ENCODE assay signal across 32 cellular contexts in genomic region chr2:225366731-225367130, GRCh38. TPM values are rescaled to one million over a fixed set of nuclear protein-coding genes. Genes with fewer than 3 reads are reported as not detected.
"Had no signal": no experiment of that assay in that cellular context is flagged by ENCODE, and none has a peak within 500 bp of the region (broad histone marks: within the 10 kb centered on the region; RNA-seq: fewer than 3 reads in every experiment).

No MANE protein-coding gene starts in this region.

- ATAC-seq: activated CD4-positive, alpha-beta T cell treated with anti-CD3 and anti-CD28 coated beads for 36 hours; activated CD8-positive, alpha-beta memory T cell treated with anti-CD3 and anti-CD28 coated beads, Interleukin-2, amount 10 ng/mL, durations not matched to agents 7 days and 5 days; activated CD8-positive, alpha-beta T cell treated with anti-CD3 and anti-CD28 coated beads, Interleukin-2, amount 10 ng/mL, durations not matched to agents 7 days and 5 days; activated naive CD8-positive, alpha-beta T cell treated with anti-CD3 and anti-CD28 coated beads, Interleukin-2, amount 50 U/mL, for 24 hours; effector memory CD8-positive, alpha-beta T cell; foreskin keratinocyte; gastrocnemius medialis; heart left ventricle had no signal

- H3K4me3 ChIP-seq: ascending aorta, esophagus muscularis mucosa, gastrocnemius medialis, heart left ventricle had no signal

- H3K9me3 ChIP-seq: ascending aorta, esophagus muscularis mucosa, gastrocnemius medialis, heart left ventricle had no signal

- DNase-seq: activated CD4-positive, alpha-beta memory T cell treated with anti-CD3 and anti-CD28 coated beads for 36 hours; activated CD4-positive, alpha-beta T cell treated with anti-CD3 and anti-CD28 coated beads for 36 hours; activated CD4-positive, alpha-beta T cell treated with anti-CD3 and anti-CD28 coated beads, Interleukin-2, amount 10 ng/mL, durations not matched to agents 24 days and 14 days; activated CD4-positive, CD25-positive, alpha-beta regulatory T cell; activated CD4-positive, CD25-positive, alpha-beta regulatory T cell treated with anti-CD3 and anti-CD28 coated beads, Interleukin-2, amount 50 U/mL, for 72 hours; activated CD8-positive, alpha-beta memory T cell treated with anti-CD3 and anti-CD28 coated beads, Interleukin-2, amount 10 ng/mL, durations not matched to agents 7 days and 5 days; activated CD8-positive, alpha-beta memory T cell treated with anti-CD3 and anti-CD28 coated beads, Interleukin-2, amount 50 U/mL, for 4 hours; activated CD8-positive, alpha-beta T cell treated with anti-CD3 and anti-CD28 coated beads, Interleukin-2, amount 10 ng/mL, durations not matched to agents 7 days and 5 days; activated effector memory CD4-positive, alpha-beta T cell treated with anti-CD3 and anti-CD28 coated beads, Interleukin-2, amount 50 U/mL, for 16 hours; activated naive CD4-positive, alpha-beta T cell treated with anti-CD3 and anti-CD28 coated beads for 36 hours; activated naive CD8-positive, alpha-beta T cell treated with anti-CD3 and anti-CD28 coated beads for 36 hours; activated naive CD8-positive, alpha-beta T cell treated with anti-CD3 and anti-CD28 coated beads, Interleukin-2, amount 50 U/mL, for 24 hours; activated T-cell treated with anti-CD3 and anti-CD28 coated beads, Interleukin-2, amount 50 U/mL, for 1 hour; activated T-cell treated with anti-CD3 and anti-CD28 coated beads, Interleukin-2, amount 50 U/mL, for 48 hours; brain microvascular endothelial cell; cortex of kidney; dermis blood vessel endothelial cell; effector CD4-positive, alpha-beta T cell; effector memory CD8-positive, alpha-beta T cell; erythroblast; foreskin keratinocyte; gastrocnemius medialis; glutamatergic neuron; heart left ventricle; T-helper 2 cell had no signal

- H3K36me3 ChIP-seq: ascending aorta, brain microvascular endothelial cell, esophagus muscularis mucosa, gastrocnemius medialis, heart left ventricle had no signal

- H3K4me1 ChIP-seq: ascending aorta, esophagus muscularis mucosa, foreskin keratinocyte, gastrocnemius medialis, heart left ventricle had no signal

- H3K27me3 ChIP-seq: ascending aorta, brain microvascular endothelial cell, esophagus muscularis mucosa, foreskin keratinocyte, gastrocnemius medialis had no signal

RNA-seq across cellular contexts. Expression of gene NYAP2, which starts 32.8 kb away (rescaled TPM):
- total RNA-seq: activated CD4-positive, alpha-beta memory T cell treated with anti-CD3 and anti-CD28 coated beads for 36 hours; activated CD4-positive, alpha-beta T cell treated with anti-CD3 and anti-CD28 coated beads for 36 hours; activated CD4-positive, alpha-beta T cell treated with anti-CD3 and anti-CD28 coated beads, Interleukin-2, amount 10 ng/mL, durations not matched to agents 24 days and 14 days; activated CD8-positive, alpha-beta memory T cell treated with anti-CD3 and anti-CD28 coated beads for 36 hours; activated CD8-positive, alpha-beta memory T cell treated with anti-CD3 and anti-CD28 coated beads, Interleukin-2, amount 10 ng/mL, durations not matched to agents 7 days and 5 days; activated CD8-positive, alpha-beta T cell treated with anti-CD3 and anti-CD28 coated beads, Interleukin-2, amount 10 ng/mL, durations not matched to agents 7 days and 5 days; activated naive CD4-positive, alpha-beta T cell treated with anti-CD3 and anti-CD28 coated beads for 36 hours; activated T-helper 1 cell treated with anti-CD3 and anti-CD28 coated beads, Interleukin-12 subunit alpha, Interleukin-12 subunit beta, Interleukin-2, Interleukin-4 antibody, amounts not matched to agents 30 ng/mL and 10 ng/mL and 1 ng/mL, durations not matched to agents 14 hours and 24 hours and 36 hours; activated T-helper 2 cell treated with anti-CD3 and anti-CD28 coated beads, Interferon-gamma antibody, Interleukin-2, Interleukin-4, amounts not matched to agents 10 μg/mL and 5 μg/mL and 100 μg/mL, durations not matched to agents 14 hours and 24 hours and 36 hours; ascending aorta; bronchial epithelial cell; dermis blood vessel endothelial cell; foreskin keratinocyte; heart left ventricle; T-helper 1 cell treated with Interleukin-12 subunit alpha and Interleukin-12 subunit beta and Interleukin-4 antibody, amounts not matched to agents 30 ng/mL and 1 ng/mL, for 36 hours had no signal
